In genomic region chrX:118603981-118604380, GRCh38 we compare ENCODE assay signal across 8 cellular contexts.
A peak's percentile ranks its signal among the peaks of the same experiment; 100 is the strongest.
DNase-seq lines count a peak whose midpoint lies in the region; ATAC-seq and TF ChIP-seq lines count a peak whose summit lies in the region.

No MANE protein-coding gene starts in this region.

- H3K4me3 Mint-ChIP-seq in nephron = no peak overlapping the region

- peak overlapping the region in 1 of 4 donors; percentile 15 for H3K27ac ChIP-seq in transverse colon

- no peak for ATAC-seq in GM21447 (IDR thresholded peaks at IDR 0.05; ENCODE audit: unreplicated experiment)

- TF ChIP-seq EP300 in transverse colon (IDR thresholded peaks at IDR 0.05; ENCODE audit: low read depth) = no peak

- DNase-seq in Daoy (ENCODE audit: low read depth) (peak; percentile 49), HEK293T (ENCODE audit: extremely low spot score) (peak; percentile 77), NCI-H446 treated with DMSO at 0.1 percent for 48 hours (lab: John Stamatoyannopoulos, UW) (peak; percentile 10), activated T-cell treated with anti-CD3 and anti-CD28 coated beads for 24 hours (ENCODE audit: low read depth) (peak; percentile 1), fibroblast of mammary gland (ENCODE audit: low read depth) (peak; percentile 72), transverse colon (peak; percentile 26)

- in situ Hi-C loops in transverse colon (cut with MboI; ENCODE audit: low pct_ligation_motif_present in 1 of 4, low pct_unique_long_range_greater_than_20kb in 1 of 4, low sequenced_read_pairs in 3 of 4) = loop anchor here in 1 of 4 donors (25.0 kb wide), 1 partner anchor 142 kb away; no protein-coding TSS in a partner anchor

- intact Hi-C loops in transverse colon (cut with DNase I; ENCODE audit: low total_unique reads) = no loop called here

- no peaks in the 10 kb centered on the region for H3K9me3 ChIP-seq in transverse colon

- H3K27me3 ChIP-seq in transverse colon = no peaks in the 10 kb centered on the region

- peak; percentile 90 for TF ChIP-seq CTCF in fibroblast of mammary gland (conservative IDR thresholded peaks at IDR 0.05; ENCODE audit: control insufficient read depth, insufficient read depth, low read depth, low read length)
- peak; percentile 69 to 78 (median 77) for TF ChIP-seq CTCF in nephron (IDR thresholded peaks at IDR 0.05; ENCODE audit: unreplicated experiment in 3 of 3)
- peak; percentile 56 to 80 (median 63) for TF ChIP-seq CTCF in transverse colon (IDR thresholded peaks at IDR 0.05)

- TF ChIP-seq POLR2A in transverse colon (IDR thresholded peaks at IDR 0.05) = no peak

- no peaks in the 10 kb centered on the region for H3K36me3 ChIP-seq in transverse colon

- peaks cover 4% of the 10 kb centered on the region for H3K4me1 Mint-ChIP-seq in nephron

- peaks cover 3% of the 10 kb centered on the region for H3K36me3 Mint-ChIP-seq in nephron (ENCODE audit: low read depth)

- no peaks in the 10 kb centered on the region for H3K4me1 ChIP-seq in transverse colon

- WGBS in transverse colon (ENCODE audit: low coverage in 1 of 2), 2 donors = 14% methylated on average over 5 to 7 of the region's 7 CpGs

- no peaks in the 10 kb centered on the region for H3K27me3 Mint-ChIP-seq in nephron (ENCODE audit: low read depth)

- H3K9me3 Mint-ChIP-seq in nephron = no peaks in the 10 kb centered on the region

- POLR2A ChIA-PET in HEK293T (lab: Yijun Ruan, JAX) = no interaction called here

- no peak overlapping the region for H3K27ac Mint-ChIP-seq in nephron

- CTCF ChIA-PET in HEK293T (lab: Yijun Ruan, JAX) = no interaction called here

- H3K4me3 ChIP-seq in fibroblast of mammary gland (ENCODE audit: control insufficient read depth, low read depth, low read length) (no peak overlapping the region), transverse colon (no peak overlapping the region)

TF ChIP-seq in HEK293T, 16 proteins besides CTCF, POLR2A, EP300 and RAD21:
- no peak for TF ChIP-seq BHLHE40 (IDR thresholded peaks at IDR 0.05; ENCODE audit: borderline replicate concordance)
- TF ChIP-seq ELF4 (IDR thresholded peaks at IDR 0.05) = no peak
- 0 out of 2 replicates have a peak, but pooled peaks have one; percentile 50 for TF ChIP-seq L3MBTL2 (conservative IDR thresholded peaks at IDR 0.05)
- TF ChIP-seq CTBP1 (IDR thresholded peaks at IDR 0.05; ENCODE audit: borderline replicate concordance) = no peak
- no peak for TF ChIP-seq PKNOX1 (IDR thresholded peaks at IDR 0.05)
- TF ChIP-seq LEF1 (IDR thresholded peaks at IDR 0.05; ENCODE audit: borderline replicate concordance) = no peak

Comparison
In these comparisons a context has a peak if more than half of its experiments do, and no peak if none do; other contexts are left out.
1. DNase-seq: peak in every context shown above with its lines; median percentile 77 in HEK293T; 72 in fibroblast of mammary gland; 49 in Daoy; 26 in transverse colon; 10 in NCI-H446 treated with DMSO at 0.1 percent for 48 hours; 1 in activated T-cell treated with anti-CD3 and anti-CD28 coated beads for 24 hours.